Comparison of ENCODE assay signal across 9 cellular contexts in the genomic region with DNA sequence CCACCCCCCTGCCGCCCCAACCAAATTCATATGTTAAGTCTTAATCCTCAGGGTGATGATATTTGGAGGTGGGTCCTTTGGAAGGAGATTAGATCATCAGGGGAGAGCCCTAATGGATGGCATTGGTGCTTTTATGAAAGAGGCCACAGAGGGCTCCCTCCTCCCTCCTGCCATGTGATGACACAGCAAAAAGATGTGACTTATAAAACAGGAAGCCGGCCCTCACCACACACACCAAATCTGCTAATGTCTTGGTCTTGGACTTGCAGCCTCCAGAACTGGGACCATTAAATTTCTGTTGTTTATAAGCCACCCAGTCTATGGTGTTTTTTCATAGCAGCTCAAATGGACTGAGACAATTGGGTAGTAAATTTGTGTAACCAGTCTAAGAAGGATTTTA.
DNase-seq lines count a peak whose midpoint lies in the region; ATAC-seq, FAIRE-seq and TF ChIP-seq lines count a peak whose summit lies in the region.
"Had no signal": no experiment of that assay in that cellular context is flagged by ENCODE, and none has a peak within 500 bp of the region (broad histone marks: within the 10 kb centered on the region; RNA-seq: fewer than 3 reads in every experiment).

No MANE protein-coding gene starts in this region.

- no peak overlapping the region for H2AFZ ChIP-seq in HepG2 (ENCODE audit: low read length)

- peak; percentile 65 for DNase-seq in DMS53 (lab: John Stamatoyannopoulos, UW)
- DNase-seq in DMS53 treated with DMSO at 0.1 percent for 48 hours (lab: John Stamatoyannopoulos, UW; ENCODE audit: unreplicated experiment): no peak
- DNase-seq in HT1080 (ENCODE audit: low read depth): peak; percentile 81
- DNase-seq in UCSD-AML1 (lab: John Stamatoyannopoulos, UW; ENCODE audit: unreplicated experiment): peak; percentile 20
- peak; percentile 46 for DNase-seq in HepG2 (ENCODE audit: low spot score)
- DNase-seq in NCI-H1092 treated with DMSO at 0.1 percent for 48 hours (lab: John Stamatoyannopoulos, UW): no peak
- DNase-seq: aorta had no signal

- no peaks in the 10 kb centered on the region for H3K9me3 ChIP-seq in HepG2 (ENCODE audit: low read length)

- no peak for TF ChIP-seq CTCF in HepG2 (CRISPR knock-in tag; IDR thresholded peaks at IDR 0.05)

- no peaks in the 10 kb centered on the region for H3K36me3 ChIP-seq in HepG2 (replicated peaks in 1 of 2; ENCODE audit: control insufficient read depth in 1 of 2, insufficient read depth in 2 of 2, low read length in 2 of 2)

- H4K20me1 ChIP-seq in HepG2 (ENCODE audit: insufficient read depth, low read length): no peaks in the 10 kb centered on the region

- H3K27ac ChIP-seq in HepG2 (ENCODE audit: extremely low read length, insufficient read depth, low read length): no peak overlapping the region

- TF ChIP-seq RAD21 in HepG2 (CRISPR knock-in tag; IDR thresholded peaks at IDR 0.05): no peak

- H3K79me2 ChIP-seq in HepG2 (ENCODE audit: insufficient read depth, low read length): no peaks in the 10 kb centered on the region

- intact Hi-C loops in HepG2 (cut with micrococcal nuclease; ENCODE audit: unreplicated experiment): loop anchor here (10.0 kb wide), 2 partner anchors 547 to 947 kb away; no protein-coding TSS in a partner anchor

- no peak for TF ChIP-seq EP300 in HepG2 (IDR thresholded peaks at IDR 0.05; ENCODE audit: low read depth in 2 of 2, low read length in 2 of 2)
- TF ChIP-seq EP300 in HepG2 (CRISPR knock-in tag; IDR thresholded peaks at IDR 0.05; ENCODE audit: borderline replicate concordance): no peak

- H3K9ac ChIP-seq in HepG2 (ENCODE audit: insufficient read depth, low read depth, low read length): no peak overlapping the region

- H3K27me3 ChIP-seq in HepG2 (ENCODE audit: control insufficient read depth in 1 of 2, insufficient read depth in 2 of 2, low read length in 2 of 2): no peaks in the 10 kb centered on the region; a peak in 1 of 5 replicates

- TF ChIP-seq POLR2A in HepG2 (IDR thresholded peaks at IDR 0.05; ENCODE audit: insufficient read depth in 1 of 2, low read depth in 2 of 2, low read length in 2 of 2): no peak

- no peaks in the 10 kb centered on the region for H3K4me1 ChIP-seq in HepG2 (ENCODE audit: insufficient read depth, low read length)

- CTCF ChIA-PET in HepG2 (lab: Yijun Ruan, JAX; ENCODE audit: low intra/inter-chr PET ratio, low total read pairs): no interaction called here

- in situ Hi-C loops in HepG2 (cut with HindIII; ENCODE audit: extremely low pct_ligation_motif_present, low pct_unique_long_range_greater_than_20kb): no loop called here

- 50% methylated on average over 2 of the region's 2 CpGs for WGBS in HepG2 (ENCODE audit: low lambda C conversion rate)

- no peak overlapping the region for H3K4me3 ChIP-seq in HepG2 (replicated peaks in 1 of 3; ENCODE audit: insufficient read depth in 1 of 3, low read depth in 2 of 3, low read length in 3 of 3)

- H3K4me2 ChIP-seq in HepG2 (ENCODE audit: low read depth, low read length): no peak overlapping the region

- no peak for FAIRE-seq in HepG2 (lab: Jason Lieb, UNC)

- BruUV-seq in HepG2 (replicated peaks; lab: Mats Ljungman, UMichigan): no TSS peak

- ATAC-seq in HepG2: peak; percentile 71
- no peak for ATAC-seq in HG03439 (IDR thresholded peaks at IDR 0.05; ENCODE audit: unreplicated experiment)
- ATAC-seq in HG03342 (IDR thresholded peaks at IDR 0.05; ENCODE audit: unreplicated experiment): no peak

- POLR2A ChIA-PET in HepG2 (lab: Yijun Ruan, JAX): no interaction called here

TF ChIP-seq in HepG2, 621 proteins besides CTCF, POLR2A, EP300 and RAD21 (continues in another document):
- no peak for TF ChIP-seq ZNF296 (CRISPR knock-in tag; conservative IDR thresholded peaks at IDR 0.05)
- TF ChIP-seq ZNF660 (CRISPR knock-in tag; IDR thresholded peaks at IDR 0.05; ENCODE audit: borderline replicate concordance, low read depth): no peak
- TF ChIP-seq ZNF782 (CRISPR knock-in tag; IDR thresholded peaks at IDR 0.05; ENCODE audit: borderline replicate concordance): no peak
- TF ChIP-seq RARA (CRISPR knock-in tag; IDR thresholded peaks at IDR 0.05): no peak
- no peak for TF ChIP-seq FOSL1 (CRISPR knock-in tag; IDR thresholded peaks at IDR 0.05; ENCODE audit: borderline replicate concordance)
- no peak for TF ChIP-seq PHF20 (CRISPR knock-in tag; IDR thresholded peaks at IDR 0.05)
- TF ChIP-seq ZNF446 (CRISPR knock-in tag; IDR thresholded peaks at IDR 0.05): no peak
- TF ChIP-seq, protein P1, sequence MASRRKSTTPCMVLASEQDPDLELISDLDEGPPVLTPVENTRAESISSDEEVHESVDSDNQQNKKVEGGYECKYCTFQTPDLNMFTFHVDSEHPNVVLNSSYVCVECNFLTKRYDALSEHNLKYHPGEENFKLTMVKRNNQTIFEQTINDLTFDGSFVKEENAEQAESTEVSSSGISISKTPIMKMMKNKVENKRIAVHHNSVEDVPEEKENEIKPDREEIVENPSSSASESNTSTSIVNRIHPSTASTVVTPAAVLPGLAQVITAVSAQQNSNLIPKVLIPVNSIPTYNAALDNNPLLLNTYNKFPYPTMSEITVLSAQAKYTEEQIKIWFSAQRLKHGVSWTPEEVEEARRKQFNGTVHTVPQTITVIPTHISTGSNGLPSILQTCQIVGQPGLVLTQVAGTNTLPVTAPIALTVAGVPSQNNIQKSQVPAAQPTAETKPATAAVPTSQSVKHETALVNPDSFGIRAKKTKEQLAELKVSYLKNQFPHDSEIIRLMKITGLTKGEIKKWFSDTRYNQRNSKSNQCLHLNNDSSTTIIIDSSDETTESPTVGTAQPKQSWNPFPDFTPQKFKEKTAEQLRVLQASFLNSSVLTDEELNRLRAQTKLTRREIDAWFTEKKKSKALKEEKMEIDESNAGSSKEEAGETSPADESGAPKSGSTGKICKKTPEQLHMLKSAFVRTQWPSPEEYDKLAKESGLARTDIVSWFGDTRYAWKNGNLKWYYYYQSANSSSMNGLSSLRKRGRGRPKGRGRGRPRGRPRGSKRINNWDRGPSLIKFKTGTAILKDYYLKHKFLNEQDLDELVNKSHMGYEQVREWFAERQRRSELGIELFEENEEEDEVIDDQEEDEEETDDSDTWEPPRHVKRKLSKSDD (CRISPR knock-in tag; IDR thresholded peaks at IDR 0.05; ENCODE audit: low read depth): no peak
- peak; percentile 96 to 98 for TF ChIP-seq MAFK (conservative IDR thresholded peaks at IDR 0.05 in 1 of 2, IDR thresholded peaks at IDR 0.05 in 1 of 2; ENCODE audit: low read length in 2 of 2)
- no peak for TF ChIP-seq ZNF343 (CRISPR knock-in tag; IDR thresholded peaks at IDR 0.05)
- TF ChIP-seq NFE2L2 (IDR thresholded peaks at IDR 0.05; ENCODE audit: low read length): peak; percentile 93
- peak; percentile 64; the same call in 1 of the 2 replicates for TF ChIP-seq ZNF564 (CRISPR knock-in tag; IDR thresholded peaks at IDR 0.05)
- no peak for TF ChIP-seq SNRNP70 (IDR thresholded peaks at IDR 0.05; ENCODE audit: low read depth, low read length)
- no peak for TF ChIP-seq ZNF333 (CRISPR knock-in tag; IDR thresholded peaks at IDR 0.05; ENCODE audit: borderline replicate concordance)
- TF ChIP-seq ZNF329 (CRISPR knock-in tag; IDR thresholded peaks at IDR 0.05; ENCODE audit: low read depth): no peak
- no peak for TF ChIP-seq ZC3H4 (CRISPR knock-in tag; IDR thresholded peaks at IDR 0.05; ENCODE audit: borderline replicate concordance)
- TF ChIP-seq FOSL2 (CRISPR knock-in tag; IDR thresholded peaks at IDR 0.05): no peak
- TF ChIP-seq ZNF552 (CRISPR knock-in tag; IDR thresholded peaks at IDR 0.05; ENCODE audit: borderline replicate concordance): no peak
- TF ChIP-seq SMARCE1 (IDR thresholded peaks at IDR 0.05; ENCODE audit: borderline replicate concordance): no peak
- TF ChIP-seq, protein P2, sequence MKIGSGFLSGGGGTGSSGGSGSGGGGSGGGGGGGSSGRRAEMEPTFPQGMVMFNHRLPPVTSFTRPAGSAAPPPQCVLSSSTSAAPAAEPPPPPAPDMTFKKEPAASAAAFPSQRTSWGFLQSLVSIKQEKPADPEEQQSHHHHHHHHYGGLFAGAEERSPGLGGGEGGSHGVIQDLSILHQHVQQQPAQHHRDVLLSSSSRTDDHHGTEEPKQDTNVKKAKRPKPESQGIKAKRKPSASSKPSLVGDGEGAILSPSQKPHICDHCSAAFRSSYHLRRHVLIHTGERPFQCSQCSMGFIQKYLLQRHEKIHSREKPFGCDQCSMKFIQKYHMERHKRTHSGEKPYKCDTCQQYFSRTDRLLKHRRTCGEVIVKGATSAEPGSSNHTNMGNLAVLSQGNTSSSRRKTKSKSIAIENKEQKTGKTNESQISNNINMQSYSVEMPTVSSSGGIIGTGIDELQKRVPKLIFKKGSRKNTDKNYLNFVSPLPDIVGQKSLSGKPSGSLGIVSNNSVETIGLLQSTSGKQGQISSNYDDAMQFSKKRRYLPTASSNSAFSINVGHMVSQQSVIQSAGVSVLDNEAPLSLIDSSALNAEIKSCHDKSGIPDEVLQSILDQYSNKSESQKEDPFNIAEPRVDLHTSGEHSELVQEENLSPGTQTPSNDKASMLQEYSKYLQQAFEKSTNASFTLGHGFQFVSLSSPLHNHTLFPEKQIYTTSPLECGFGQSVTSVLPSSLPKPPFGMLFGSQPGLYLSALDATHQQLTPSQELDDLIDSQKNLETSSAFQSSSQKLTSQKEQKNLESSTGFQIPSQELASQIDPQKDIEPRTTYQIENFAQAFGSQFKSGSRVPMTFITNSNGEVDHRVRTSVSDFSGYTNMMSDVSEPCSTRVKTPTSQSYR (CRISPR knock-in tag; IDR thresholded peaks at IDR 0.05; ENCODE audit: borderline replicate concordance): no peak
- TF ChIP-seq ZNF143 (CRISPR knock-in tag; IDR thresholded peaks at IDR 0.05): no peak
- no peak for TF ChIP-seq MYC (CRISPR knock-in tag; IDR thresholded peaks at IDR 0.05; ENCODE audit: borderline replicate concordance)
- no peak for TF ChIP-seq MEIS2 (CRISPR knock-in tag; IDR thresholded peaks at IDR 0.05)
- TF ChIP-seq KDM4B (CRISPR knock-in tag; IDR thresholded peaks at IDR 0.05): no peak
- TF ChIP-seq ZFY (CRISPR knock-in tag; IDR thresholded peaks at IDR 0.05): no peak
- TF ChIP-seq ZNF766 (CRISPR knock-in tag; IDR thresholded peaks at IDR 0.05; ENCODE audit: borderline replicate concordance): no peak
- no peak for TF ChIP-seq YEATS2 (CRISPR knock-in tag; IDR thresholded peaks at IDR 0.05; ENCODE audit: borderline replicate concordance)
- TF ChIP-seq POLR2G (IDR thresholded peaks at IDR 0.05; ENCODE audit: low read depth, low read length): no peak
- no peak for TF ChIP-seq TGIF2 (CRISPR knock-in tag; IDR thresholded peaks at IDR 0.05)
- no peak for TF ChIP-seq JARID2 (CRISPR knock-in tag; IDR thresholded peaks at IDR 0.05; ENCODE audit: insufficient replicate concordance)
- no peak for TF ChIP-seq AKAP8 (CRISPR knock-in tag; IDR thresholded peaks at IDR 0.05)
- TF ChIP-seq ZSCAN12 (CRISPR knock-in tag; IDR thresholded peaks at IDR 0.05): no peak
- peak; percentile 84 for TF ChIP-seq NFE2 (CRISPR knock-in tag; IDR thresholded peaks at IDR 0.05)
- no peak for TF ChIP-seq ZNF44 (CRISPR knock-in tag; IDR thresholded peaks at IDR 0.05)

Comparison
In these comparisons a context has a peak if more than half of its experiments do, and no peak if none do; other contexts are left out.
1. DNase-seq: peak in DMS53 (single experiment), HT1080 (single experiment), UCSD-AML1 (single experiment) and HepG2 (single experiment); none in DMS53 treated with DMSO at 0.1 percent for 48 hours (single experiment) and NCI-H1092 treated with DMSO at 0.1 percent for 48 hours (single experiment).